ENCODE assay signal across 13 cellular contexts in genomic region chr18:44819944-44820510, GRCh38.
DNase-seq lines count a peak whose midpoint lies in the region; ATAC-seq and TF ChIP-seq lines count a peak whose summit lies in the region.
"Had no signal": no experiment of that assay in that cellular context is flagged by ENCODE, and none has a peak within 500 bp of the region (broad histone marks: within the 10 kb centered on the region; RNA-seq: fewer than 3 reads in every experiment).

No MANE protein-coding gene starts in this region.

- DNase-seq in endodermal cell (peak; percentile 65), medulla oblongata (ENCODE audit: extremely low spot score) (peak; percentile 57), thoracic aorta (ENCODE audit: low spot score) (peak; percentile 28), COLO668 (lab: John Stamatoyannopoulos, UW; ENCODE audit: unreplicated experiment) (no peak)
- no peak for DNase-seq in activated effector memory CD4-positive, alpha-beta T cell treated with Interleukin-2 at 50 U/mL for 16 hours
- DNase-seq in activated T-helper 2 cell treated with anti-CD3 and anti-CD28 coated beads, Interferon-gamma antibody, Interleukin-2, Interleukin-4, amounts not matched to agents 10 μg/mL and 5 μg/mL and 100 μg/mL, durations not matched to agents 14 hours and 24 hours and 36 hours (ENCODE audit: low spot score) = no peak
- DNase-seq: activated CD4-positive, alpha-beta T cell treated with anti-CD3 and anti-CD28 coated beads for 48 hours; activated effector memory CD4-positive, alpha-beta T cell treated with anti-CD3 and anti-CD28 coated beads, Interleukin-2, amount 50 U/mL, for 16 hours; erythroblast; MM.1S; mucosa of descending colon had no signal

- H3K4me1 ChIP-seq in endodermal cell (ENCODE audit: control insufficient read depth, insufficient read depth, low read length) (peaks cover 6% of the 10 kb centered on the region), thoracic aorta (ENCODE audit: control insufficient read depth in 1 of 2, low read depth in 2 of 2) (peaks cover 0 to 24% of the 10 kb centered on the region in 2 donors)

- no peaks in the 10 kb centered on the region for H3K27me3 Mint-ChIP-seq in endodermal cell (ENCODE audit: insufficient read depth)
- H3K27me3 Mint-ChIP-seq in activated T-helper 2 cell treated with anti-CD3 and anti-CD28 coated beads, Interferon-gamma antibody, Interleukin-2, Interleukin-4, amounts not matched to agents 10 μg/mL and 5 μg/mL and 100 μg/mL, durations not matched to agents 14 hours and 24 hours and 36 hours (ENCODE audit: low read depth) = peaks cover 4% of the 10 kb centered on the region

- no peaks in the 10 kb centered on the region for H3K36me3 Mint-ChIP-seq in endodermal cell (ENCODE audit: low read depth)
- peaks cover 4% of the 10 kb centered on the region for H3K36me3 Mint-ChIP-seq in activated T-helper 2 cell treated with anti-CD3 and anti-CD28 coated beads, Interferon-gamma antibody, Interleukin-2, Interleukin-4, amounts not matched to agents 10 μg/mL and 5 μg/mL and 100 μg/mL, durations not matched to agents 14 hours and 24 hours and 36 hours (ENCODE audit: low read depth)

- no peak overlapping the region for H3K4me3 Mint-ChIP-seq in endodermal cell
- H3K4me3 Mint-ChIP-seq in activated T-helper 2 cell treated with anti-CD3 and anti-CD28 coated beads, Interferon-gamma antibody, Interleukin-2, Interleukin-4, amounts not matched to agents 10 μg/mL and 5 μg/mL and 100 μg/mL, durations not matched to agents 14 hours and 24 hours and 36 hours (ENCODE audit: low read depth) = no peak overlapping the region

- no peak overlapping the region for H3K27ac ChIP-seq in endodermal cell (ENCODE audit: low read depth, low read length)
- H3K27ac ChIP-seq in thoracic aorta = no peak overlapping the region

- no peaks in the 10 kb centered on the region for H3K4me1 Mint-ChIP-seq in endodermal cell
- H3K4me1 Mint-ChIP-seq in activated T-helper 2 cell treated with anti-CD3 and anti-CD28 coated beads, Interferon-gamma antibody, Interleukin-2, Interleukin-4, amounts not matched to agents 10 μg/mL and 5 μg/mL and 100 μg/mL, durations not matched to agents 14 hours and 24 hours and 36 hours (ENCODE audit: low read depth) = peaks cover 29% of the 10 kb centered on the region

- intact Hi-C loops in activated T-helper 2 cell treated with anti-CD3 and anti-CD28 coated beads, Interferon-gamma antibody, Interleukin-2, Interleukin-4, amounts not matched to agents 10 μg/mL and 5 μg/mL and 100 μg/mL, durations not matched to agents 14 hours and 24 hours and 36 hours (cut with micrococcal nuclease) = loop anchor here (2.0 to 5.0 kb wide), 2 partner anchors 15 to 138 kb away; partner anchors contain the start of gene SETBP1

- no peak for TF ChIP-seq CTCF in endodermal cell (conservative IDR thresholded peaks at IDR 0.05)
- TF ChIP-seq CTCF in thoracic aorta (IDR thresholded peaks at IDR 0.05) = no peak

- ATAC-seq in HG03045 (IDR thresholded peaks at IDR 0.05; ENCODE audit: unreplicated experiment) = peak; percentile 67
- ATAC-seq in thoracic aorta (ENCODE audit: insufficient number of reproducible peaks, low FRiP score, low read depth) = peak; percentile 80
- no peak for ATAC-seq in HG02759 (IDR thresholded peaks at IDR 0.05; ENCODE audit: unreplicated experiment)
- ATAC-seq: mucosa of descending colon had no signal

- H3K9me3 ChIP-seq in endodermal cell (ENCODE audit: control insufficient read depth, low read length) (no peaks in the 10 kb centered on the region), thoracic aorta (no peaks in the 10 kb centered on the region)
- H3K9me3 ChIP-seq: mucosa of descending colon had no signal

- H3K9me3 Mint-ChIP-seq in endodermal cell = no peaks in the 10 kb centered on the region
- no peaks in the 10 kb centered on the region for H3K9me3 Mint-ChIP-seq in activated T-helper 2 cell treated with anti-CD3 and anti-CD28 coated beads, Interferon-gamma antibody, Interleukin-2, Interleukin-4, amounts not matched to agents 10 μg/mL and 5 μg/mL and 100 μg/mL, durations not matched to agents 14 hours and 24 hours and 36 hours

- H3K27me3 ChIP-seq in endodermal cell (ENCODE audit: control insufficient read depth, insufficient read depth, low read length, poor library complexity, severe bottlenecking) = no peaks in the 10 kb centered on the region
- H3K27me3 ChIP-seq in thoracic aorta (replicated peaks; ENCODE audit: insufficient read depth) = no peaks in the 10 kb centered on the region

- H3K36me3 ChIP-seq in endodermal cell (ENCODE audit: control insufficient read depth, insufficient read depth, low read length) = no peaks in the 10 kb centered on the region
- no peaks in the 10 kb centered on the region for H3K36me3 ChIP-seq in thoracic aorta

- H3K27ac Mint-ChIP-seq in endodermal cell = no peak overlapping the region
- H3K27ac Mint-ChIP-seq in activated T-helper 2 cell treated with anti-CD3 and anti-CD28 coated beads, Interferon-gamma antibody, Interleukin-2, Interleukin-4, amounts not matched to agents 10 μg/mL and 5 μg/mL and 100 μg/mL, durations not matched to agents 14 hours and 24 hours and 36 hours = no peak overlapping the region

- H3K4me3 ChIP-seq in endodermal cell (ENCODE audit: low read length) (no peak overlapping the region), thoracic aorta (no peak overlapping the region)
- H3K4me3 ChIP-seq: mucosa of descending colon had no signal

- 86 to 87% methylated on average over 3 to 6 of the region's 6 CpGs for WGBS in endodermal cell (ENCODE audit: insufficient coverage in 1 of 2, insufficient read length in 1 of 2), 2 experiments

- no peak overlapping the region for H3K9ac ChIP-seq in endodermal cell (ENCODE audit: extremely low read depth, low read length, poor library complexity, severe bottlenecking)

Comparison
In these comparisons a context has a peak if more than half of its experiments do, and no peak if none do; other contexts are left out.
1. DNase-seq: peak in endodermal cell (single experiment), medulla oblongata (single experiment) and thoracic aorta (single experiment); none in activated effector memory CD4-positive, alpha-beta T cell treated with Interleukin-2 at 50 U/mL for 16 hours (single experiment), COLO668 (single experiment) and activated T-helper 2 cell treated with anti-CD3 and anti-CD28 coated beads, Interferon-gamma antibody, Interleukin-2, Interleukin-4, amounts not matched to agents 10 μg/mL and 5 μg/mL and 100 μg/mL, durations not matched to agents 14 hours and 24 hours and 36 hours (single experiment).